In genomic region chr12:68750506-68750905, GRCh38 we compare ENCODE assay signal across 1 cellular context.
TF ChIP-seq lines count a peak whose summit lies in the region.

No MANE protein-coding gene starts in this region.

TF ChIP-seq in WTC11, 78 proteins besides CTCF, POLR2A, EP300 and RAD21 (continued from another document):
- TF ChIP-seq, protein P1, sequence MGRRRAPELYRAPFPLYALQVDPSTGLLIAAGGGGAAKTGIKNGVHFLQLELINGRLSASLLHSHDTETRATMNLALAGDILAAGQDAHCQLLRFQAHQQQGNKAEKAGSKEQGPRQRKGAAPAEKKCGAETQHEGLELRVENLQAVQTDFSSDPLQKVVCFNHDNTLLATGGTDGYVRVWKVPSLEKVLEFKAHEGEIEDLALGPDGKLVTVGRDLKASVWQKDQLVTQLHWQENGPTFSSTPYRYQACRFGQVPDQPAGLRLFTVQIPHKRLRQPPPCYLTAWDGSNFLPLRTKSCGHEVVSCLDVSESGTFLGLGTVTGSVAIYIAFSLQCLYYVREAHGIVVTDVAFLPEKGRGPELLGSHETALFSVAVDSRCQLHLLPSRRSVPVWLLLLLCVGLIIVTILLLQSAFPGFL (CRISPR knock-in tag; IDR thresholded peaks at IDR 0.05; ENCODE audit: borderline replicate concordance), result no peak
- TF ChIP-seq, protein P2, sequence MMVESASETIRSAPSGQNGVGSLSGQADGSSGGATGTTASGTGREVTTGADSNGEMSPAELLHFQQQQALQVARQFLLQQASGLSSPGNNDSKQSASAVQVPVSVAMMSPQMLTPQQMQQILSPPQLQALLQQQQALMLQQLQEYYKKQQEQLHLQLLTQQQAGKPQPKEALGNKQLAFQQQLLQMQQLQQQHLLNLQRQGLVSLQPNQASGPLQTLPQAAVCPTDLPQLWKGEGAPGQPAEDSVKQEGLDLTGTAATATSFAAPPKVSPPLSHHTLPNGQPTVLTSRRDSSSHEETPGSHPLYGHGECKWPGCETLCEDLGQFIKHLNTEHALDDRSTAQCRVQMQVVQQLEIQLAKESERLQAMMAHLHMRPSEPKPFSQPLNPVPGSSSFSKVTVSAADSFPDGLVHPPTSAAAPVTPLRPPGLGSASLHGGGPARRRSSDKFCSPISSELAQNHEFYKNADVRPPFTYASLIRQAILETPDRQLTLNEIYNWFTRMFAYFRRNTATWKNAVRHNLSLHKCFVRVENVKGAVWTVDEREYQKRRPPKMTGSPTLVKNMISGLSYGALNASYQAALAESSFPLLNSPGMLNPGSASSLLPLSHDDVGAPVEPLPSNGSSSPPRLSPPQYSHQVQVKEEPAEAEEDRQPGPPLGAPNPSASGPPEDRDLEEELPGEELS (CRISPR knock-in tag; IDR thresholded peaks at IDR 0.05), result no peak
- no peak for TF ChIP-seq CBFB (CRISPR knock-in tag; IDR thresholded peaks at IDR 0.05; ENCODE audit: low read depth)
- no peak for TF ChIP-seq SMAD4 (CRISPR knock-in tag; IDR thresholded peaks at IDR 0.05)
